13 cellular contexts compared by ENCODE assay signal in the genomic region with DNA sequence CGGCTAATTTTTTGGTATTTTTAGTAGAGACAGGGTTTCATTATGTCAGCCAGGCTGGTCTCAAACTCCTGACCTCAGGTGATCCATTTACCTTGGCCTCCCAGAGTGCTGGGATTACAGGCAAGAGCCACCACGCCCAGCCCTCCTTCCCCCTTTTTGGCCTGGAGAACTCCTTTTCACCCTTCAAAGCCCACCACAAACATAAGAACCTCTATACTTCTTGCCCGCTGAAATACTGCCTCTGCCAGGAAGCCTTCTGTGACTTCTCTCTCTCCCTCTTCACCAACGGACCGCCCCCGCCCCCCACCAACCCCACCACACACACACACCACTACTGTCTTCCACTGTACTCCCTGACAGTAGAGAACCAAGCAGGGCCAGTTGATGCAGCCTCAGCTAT. TPM values are rescaled to one million over a fixed set of nuclear protein-coding genes. Genes with fewer than 3 reads are reported as not detected.
"Had no signal": no experiment of that assay in that cellular context is flagged by ENCODE, and none has a peak within 500 bp of the region (broad histone marks: within the 10 kb centered on the region; RNA-seq: fewer than 3 reads in every experiment).

No MANE protein-coding gene starts in this region.

- H3K9me3 ChIP-seq: lower lobe of right lung, neutrophil, tibial nerve had no signal

- H3K27ac Mint-ChIP-seq: activated CD4-positive, alpha-beta memory T cell treated with anti-CD3 and anti-CD28 coated beads, Interleukin-2, amount 10 ng/mL, durations not matched to agents 7 days and 5 days; stimulated activated memory B cell treated with anti-CD40 and anti-IgM and Interleukin-4, amounts not matched to agents 10 μg/mL and 1 μg/mL and 100 μg/mL, for 72 hours; WTC11 had no signal

- DNase-seq: activated CD4-positive, alpha-beta memory T cell treated with anti-CD3 and anti-CD28 coated beads, Interleukin-2, amount 10 ng/mL, durations not matched to agents 7 days and 5 days; activated CD4-positive, alpha-beta T cell treated with anti-CD3 and anti-CD28 coated beads for 4 hours; activated CD8-positive, alpha-beta memory T cell treated with anti-CD3 and anti-CD28 coated beads, Interleukin-2, amount 50 U/mL, for 4 hours; activated naive CD4-positive, alpha-beta T cell; left colon; lower lobe of right lung; stimulated activated CD4-positive, alpha-beta T cell treated with anti-CD3 and anti-CD28 coated beads, Interleukin-2, amount 100 ng/mL, for 48 hours; T-helper 2 cell had no signal

- H3K27ac ChIP-seq: lower lobe of right lung, neutrophil, tibial nerve had no signal

- H3K4me3 ChIP-seq: lower lobe of right lung, tibial nerve had no signal

- H3K36me3 ChIP-seq: neutrophil had no signal

- ATAC-seq: left colon; lower lobe of right lung; stimulated activated memory B cell treated with anti-CD40 and anti-IgM and Interleukin-4, amounts not matched to agents 10 μg/mL and 1 μg/mL and 100 μg/mL, for 72 hours; WTC11 had no signal

- H3K27me3 Mint-ChIP-seq: activated CD4-positive, alpha-beta memory T cell treated with anti-CD3 and anti-CD28 coated beads, Interleukin-2, amount 10 ng/mL, durations not matched to agents 7 days and 5 days; stimulated activated memory B cell treated with anti-CD40 and anti-IgM and Interleukin-4, amounts not matched to agents 10 μg/mL and 1 μg/mL and 100 μg/mL, for 72 hours had no signal

- H3K4me3 Mint-ChIP-seq: activated CD4-positive, alpha-beta memory T cell treated with anti-CD3 and anti-CD28 coated beads, Interleukin-2, amount 10 ng/mL, durations not matched to agents 7 days and 5 days; stimulated activated memory B cell treated with anti-CD40 and anti-IgM and Interleukin-4, amounts not matched to agents 10 μg/mL and 1 μg/mL and 100 μg/mL, for 72 hours; WTC11 had no signal

- H3K9me3 Mint-ChIP-seq: activated CD4-positive, alpha-beta memory T cell treated with anti-CD3 and anti-CD28 coated beads, Interleukin-2, amount 10 ng/mL, durations not matched to agents 7 days and 5 days; stimulated activated memory B cell treated with anti-CD40 and anti-IgM and Interleukin-4, amounts not matched to agents 10 μg/mL and 1 μg/mL and 100 μg/mL, for 72 hours had no signal

RNA-seq across cellular contexts. Expression of gene SRRM5, which starts 5.1 kb away (rescaled TPM):
- total RNA-seq: skeletal muscle tissue had no signal
